Comparison of ENCODE assay signal across 13 cellular contexts in genomic region chr2:232772540-232772939, GRCh38. TPM values are rescaled to one million over a fixed set of nuclear protein-coding genes. Genes with fewer than 3 reads are reported as not detected.
DNase-seq lines count a peak whose midpoint lies in the region; ATAC-seq lines count a peak whose summit lies in the region.
"Had no signal": no experiment of that assay in that cellular context is flagged by ENCODE, and none has a peak within 500 bp of the region (broad histone marks: within the 10 kb centered on the region; RNA-seq: fewer than 3 reads in every experiment).

No MANE protein-coding gene starts in this region.

- H3K27me3 Mint-ChIP-seq in CD4-positive, alpha-beta memory T cell = no peaks in the 10 kb centered on the region
- no peaks in the 10 kb centered on the region for H3K27me3 Mint-ChIP-seq in central memory CD8-positive, alpha-beta T cell

- H3K4me3 Mint-ChIP-seq in CD4-positive, alpha-beta memory T cell = peak overlapping the region in 3 of 8 donors; percentile 8 to 58 (median 23)
- H3K4me3 Mint-ChIP-seq in central memory CD8-positive, alpha-beta T cell = no peak overlapping the region

- H4K20me1 ChIP-seq in GM23248 (ENCODE audit: insufficient read depth) = no peaks in the 10 kb centered on the region

- POLR2A ChIA-PET in CD4-positive, alpha-beta memory T cell (lab: Charles Lee; ENCODE audit: partially characterized antibody) = no interaction called here

- no peak for DNase-seq in CD4-positive, alpha-beta memory T cell
- DNase-seq in central memory CD8-positive, alpha-beta T cell (ENCODE audit: low spot score in 2 of 2) = no peak
- DNase-seq in aorta (no peak), NCI-H1092 (lab: John Stamatoyannopoulos, UW) (no peak), GM23248 (no peak)
- DNase-seq in central memory CD4-positive, alpha-beta T cell = no peak
- DNase-seq: dermis blood vessel endothelial cell, heart left ventricle, NCI-H1930, testis had no signal

- peak overlapping the region in 5 of 7 donors; percentile 3 to 63 (median 49) for H3K27ac Mint-ChIP-seq in CD4-positive, alpha-beta memory T cell
- no peak overlapping the region for H3K27ac Mint-ChIP-seq in central memory CD8-positive, alpha-beta T cell (ENCODE audit: low read depth)

- CTCF ChIA-PET in CD4-positive, alpha-beta memory T cell (lab: Charles Lee; ENCODE audit: partially characterized antibody) = interaction anchor here (0.9 kb wide), 1 partner anchor 9 kb away, joined by 3 read pairs; no protein-coding TSS in a partner anchor

- in situ Hi-C loops in GM23248 (cut with MboI) = no loop called here

- H3K9ac ChIP-seq in GM23248 = no peak overlapping the region

- peaks cover 11% of the 10 kb centered on the region; the same call in 1 of the 2 replicates for H3K79me2 ChIP-seq in GM23248 (ENCODE audit: insufficient read depth)

- WGBS in aorta, 2 donors = 80 to 88% methylated on average over 2 of the region's 2 CpGs
- 97 to 99% methylated on average over 2 of the region's 2 CpGs for WGBS in GM23248 (ENCODE audit: low coverage in 1 of 2, low lambda C conversion rate in 2 of 2, missing lambda C conversion rate in 2 of 2), 2 experiments

- no peaks in the 10 kb centered on the region for H3F3A ChIP-seq in GM23248 (ENCODE audit: insufficient read depth)

- H3K9me3 ChIP-seq in CD4-positive, alpha-beta memory T cell (ENCODE audit: control insufficient read depth in 1 of 2, low read length in 2 of 2) = no peaks in the 10 kb centered on the region
- H3K9me3 ChIP-seq in aorta (ENCODE audit: control insufficient read depth, low read length) (no peaks in the 10 kb centered on the region), GM23248 (ENCODE audit: low read depth) (no peaks in the 10 kb centered on the region)
- H3K9me3 ChIP-seq: heart left ventricle, testis had no signal

- H3K9me3 Mint-ChIP-seq in CD4-positive, alpha-beta memory T cell = no peaks in the 10 kb centered on the region
- H3K9me3 Mint-ChIP-seq in central memory CD8-positive, alpha-beta T cell = no peaks in the 10 kb centered on the region

- peaks cover 22 to 30% (median 24%) of the 10 kb centered on the region in 4 donors for H3K4me1 Mint-ChIP-seq in CD4-positive, alpha-beta memory T cell
- peaks cover 20% of the 10 kb centered on the region for H3K4me1 Mint-ChIP-seq in central memory CD8-positive, alpha-beta T cell

- H3K4me1 ChIP-seq in CD4-positive, alpha-beta memory T cell (ENCODE audit: insufficient read depth, low read length) = peaks cover 23% of the 10 kb centered on the region
- H3K4me1 ChIP-seq in aorta (ENCODE audit: control insufficient read depth in 1 of 2, insufficient read depth in 2 of 2, low read length in 2 of 2) (no peaks in the 10 kb centered on the region), GM23248 (ENCODE audit: insufficient read depth) (no peaks in the 10 kb centered on the region)

- H3K9me2 ChIP-seq in GM23248 (ENCODE audit: insufficient read depth) = no peaks in the 10 kb centered on the region

- H3K27ac ChIP-seq in CD4-positive, alpha-beta memory T cell (ENCODE audit: low read depth, low read length) = no peak overlapping the region
- H3K27ac ChIP-seq in aorta (ENCODE audit: low read depth in 1 of 2, low read length in 2 of 2) (no peak overlapping the region), GM23248 (no peak overlapping the region)
- H3K27ac ChIP-seq: heart left ventricle, testis had no signal

- no peak overlapping the region for H3K4me3 ChIP-seq in CD4-positive, alpha-beta memory T cell (ENCODE audit: low read length in 2 of 2)
- H3K4me3 ChIP-seq in aorta (ENCODE audit: low read length in 2 of 2) (no peak overlapping the region), GM23248 (no peak overlapping the region)
- H3K4me3 ChIP-seq: heart left ventricle, testis had no signal

- no peak overlapping the region for H3K4me2 ChIP-seq in GM23248 (ENCODE audit: unreplicated experiment)

- peaks cover 26 to 48% of the 10 kb centered on the region in 2 donors for H3K36me3 Mint-ChIP-seq in CD4-positive, alpha-beta memory T cell
- H3K36me3 Mint-ChIP-seq in central memory CD8-positive, alpha-beta T cell (ENCODE audit: insufficient read depth) = peaks cover 19% of the 10 kb centered on the region

- no peak overlapping the region for H2AFZ ChIP-seq in GM23248

- intact Hi-C loops in CD4-positive, alpha-beta memory T cell (cut with micrococcal nuclease) = no loop called here
- intact Hi-C loops in aorta (cut with DNase I) = no loop called here

- H3K36me3 ChIP-seq in CD4-positive, alpha-beta memory T cell (ENCODE audit: insufficient read depth, low read length) = no peaks in the 10 kb centered on the region
- H3K36me3 ChIP-seq in aorta (ENCODE audit: control insufficient read depth in 1 of 2, insufficient read depth in 2 of 2, low read length in 1 of 2) = peaks cover 2 to 7% of the 10 kb centered on the region in 2 donors
- peaks cover 26% of the 10 kb centered on the region for H3K36me3 ChIP-seq in GM23248 (ENCODE audit: low read depth)

- H3K27me3 ChIP-seq in CD4-positive, alpha-beta memory T cell (ENCODE audit: insufficient read depth, low read length) = no peaks in the 10 kb centered on the region
- H3K27me3 ChIP-seq in aorta (ENCODE audit: control insufficient read depth in 1 of 2, insufficient read depth in 2 of 2, low read length in 1 of 2) (no peaks in the 10 kb centered on the region), GM23248 (replicated peaks; ENCODE audit: insufficient read depth) (no peaks in the 10 kb centered on the region)
- H3K27me3 ChIP-seq: heart left ventricle, testis had no signal

- ATAC-seq in GM19452 (IDR thresholded peaks at IDR 0.05; ENCODE audit: unreplicated experiment) (peak; percentile 65), HG03196 (IDR thresholded peaks at IDR 0.05; ENCODE audit: unreplicated experiment) (peak; percentile 83), aorta (ENCODE audit: low FRiP score) (no peak)
- ATAC-seq in central memory CD8-positive, alpha-beta T cell (replicated peaks; ENCODE audit: extremely low read depth, poor library complexity, severe bottlenecking) = peak; percentile 67
- ATAC-seq: heart left ventricle had no signal

RNA-seq across cellular contexts. Expression of gene KCNJ13, which starts 3.8 kb away (rescaled TPM):
- not detected for total RNA-seq in CD4-positive, alpha-beta memory T cell
- under 1 TPM in 1 of 2 donors, not detected in 1; 0.55 TPM for polyA plus RNA-seq in CD4-positive, alpha-beta memory T cell
- total RNA-seq in aorta = not detected
- polyA plus RNA-seq in aorta (10 to 100 TPM in 1 of 2 donors, not detected in 1; 17.2 TPM), GM23248 (2016; fragmentation: Nextera tagmentation; extraction: Ambion mirVana) (0.16 and 0.21 TPM in 2 replicates)
- not detected in 2 replicates for total RNA-seq in GM23248 (2014; rRNA removed; shearing (Covaris generic))
- total RNA-seq: dermis blood vessel endothelial cell, heart left ventricle had no signal
- polyA plus RNA-seq: BJ, heart left ventricle had no signal
